In the genomic region with DNA sequence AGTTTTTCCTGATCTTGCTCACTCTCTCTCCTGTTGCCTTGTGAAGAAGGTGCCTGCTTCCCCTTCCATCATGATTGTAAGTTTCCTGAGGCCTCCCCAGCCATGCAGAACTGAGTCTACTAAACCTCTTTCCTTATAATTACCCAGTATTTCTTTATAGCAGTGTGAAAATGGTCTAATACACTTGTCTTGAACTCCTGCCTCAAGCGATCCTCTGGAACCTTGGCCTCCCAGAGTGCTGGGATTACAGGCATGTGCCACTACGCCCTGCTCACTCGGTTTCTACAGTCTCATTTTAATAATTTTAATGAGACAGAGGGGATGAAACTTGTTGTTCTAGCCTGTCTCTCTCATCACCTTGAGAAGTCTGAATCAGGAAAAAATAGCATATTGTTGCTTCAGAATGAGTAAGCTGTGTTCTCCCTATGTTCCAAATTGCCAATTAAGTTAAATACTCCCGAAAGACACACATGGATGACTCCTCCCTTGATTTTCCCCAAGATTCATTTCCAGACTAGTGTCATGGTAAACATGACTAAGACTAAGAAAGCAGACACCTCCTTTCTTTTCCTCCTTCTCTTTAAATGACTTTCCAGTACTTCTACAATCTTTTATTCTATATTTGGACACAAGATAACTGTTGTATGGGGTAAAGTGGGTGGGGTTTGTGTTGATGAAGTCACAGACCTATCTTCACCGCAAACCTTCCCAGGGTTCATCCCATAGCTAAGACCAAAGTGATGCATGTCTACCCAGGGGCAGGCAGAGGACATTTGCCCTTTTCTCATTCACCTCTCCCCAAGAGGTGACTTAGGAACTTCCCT, we compare ENCODE assay signal across 1 cellular context.
TF ChIP-seq lines count a peak whose summit lies in the region.

No MANE protein-coding gene starts in this region.

TF ChIP-seq in GM12878, 131 proteins besides CTCF, POLR2A, EP300 and RAD21 (continued from another document and continues in another):
- TF ChIP-seq, protein P1, sequence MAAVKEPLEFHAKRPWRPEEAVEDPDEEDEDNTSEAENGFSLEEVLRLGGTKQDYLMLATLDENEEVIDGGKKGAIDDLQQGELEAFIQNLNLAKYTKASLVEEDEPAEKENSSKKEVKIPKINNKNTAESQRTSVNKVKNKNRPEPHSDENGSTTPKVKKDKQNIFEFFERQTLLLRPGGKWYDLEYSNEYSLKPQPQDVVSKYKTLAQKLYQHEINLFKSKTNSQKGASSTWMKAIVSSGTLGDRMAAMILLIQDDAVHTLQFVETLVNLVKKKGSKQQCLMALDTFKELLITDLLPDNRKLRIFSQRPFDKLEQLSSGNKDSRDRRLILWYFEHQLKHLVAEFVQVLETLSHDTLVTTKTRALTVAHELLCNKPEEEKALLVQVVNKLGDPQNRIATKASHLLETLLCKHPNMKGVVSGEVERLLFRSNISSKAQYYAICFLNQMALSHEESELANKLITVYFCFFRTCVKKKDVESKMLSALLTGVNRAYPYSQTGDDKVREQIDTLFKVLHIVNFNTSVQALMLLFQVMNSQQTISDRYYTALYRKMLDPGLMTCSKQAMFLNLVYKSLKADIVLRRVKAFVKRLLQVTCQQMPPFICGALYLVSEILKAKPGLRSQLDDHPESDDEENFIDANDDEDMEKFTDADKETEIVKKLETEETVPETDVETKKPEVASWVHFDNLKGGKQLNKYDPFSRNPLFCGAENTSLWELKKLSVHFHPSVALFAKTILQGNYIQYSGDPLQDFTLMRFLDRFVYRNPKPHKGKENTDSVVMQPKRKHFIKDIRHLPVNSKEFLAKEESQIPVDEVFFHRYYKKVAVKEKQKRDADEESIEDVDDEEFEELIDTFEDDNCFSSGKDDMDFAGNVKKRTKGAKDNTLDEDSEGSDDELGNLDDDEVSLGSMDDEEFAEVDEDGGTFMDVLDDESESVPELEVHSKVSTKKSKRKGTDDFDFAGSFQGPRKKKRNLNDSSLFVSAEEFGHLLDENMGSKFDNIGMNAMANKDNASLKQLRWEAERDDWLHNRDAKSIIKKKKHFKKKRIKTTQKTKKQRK (IDR thresholded peaks at IDR 0.05; ENCODE audit: low read depth, low read length) = no peak
- TF ChIP-seq BRCA1 (IDR thresholded peaks at IDR 0.05; ENCODE audit: low read depth, low read length) (no peak), WRNIP1 (IDR thresholded peaks at IDR 0.05; ENCODE audit: borderline replicate concordance, low read depth, low read length) (no peak), ZNF384 (IDR thresholded peaks at IDR 0.05; ENCODE audit: borderline replicate concordance, low read depth, low read length) (no peak), NR2C2 (IDR thresholded peaks at IDR 0.05; ENCODE audit: borderline replicate concordance, control insufficient read depth, insufficient read length, low read depth) (no peak), FOXK2 (IDR thresholded peaks at IDR 0.05) (no peak), TAF1 (IDR thresholded peaks at IDR 0.05; ENCODE audit: borderline replicate concordance, low read depth, low read length) (0 out of 2 replicates have a peak, but pooled peaks have one; percentile 1), RELA (IDR thresholded peaks at IDR 0.05; ENCODE audit: borderline replicate concordance, partially characterized antibody) (peak; percentile 94), HDAC6 (IDR thresholded peaks at IDR 0.05; ENCODE audit: unreplicated experiment) (no peak), SIX5 (IDR thresholded peaks at IDR 0.05; ENCODE audit: low read depth, low read length, severe bottlenecking) (no peak), NBN (IDR thresholded peaks at IDR 0.05) (0 out of 2 replicates have a peak, but pooled peaks have one; percentile 14), CBFB (IDR thresholded peaks at IDR 0.05; ENCODE audit: low read depth) (peak; percentile 52), GABPA (IDR thresholded peaks at IDR 0.05; ENCODE audit: low read depth) (no peak; the same call in 1 of the 2 replicates), ZNF24 (IDR thresholded peaks at IDR 0.05) (0 out of 2 replicates have a peak, but pooled peaks have one; percentile 47), KLF5 (IDR thresholded peaks at IDR 0.05; ENCODE audit: partially characterized antibody) (peak; percentile 89), MEF2A (IDR thresholded peaks at IDR 0.05; ENCODE audit: insufficient read depth, low read depth, low read length) (peak; percentile 96), SIN3A (IDR thresholded peaks at IDR 0.05; ENCODE audit: low read depth, low read length) (no peak), RFX5 (IDR thresholded peaks at IDR 0.05; ENCODE audit: low read depth, low read length) (no peak), ZSCAN29 (IDR thresholded peaks at IDR 0.05) (no peak), NFXL1 (IDR thresholded peaks at IDR 0.05; ENCODE audit: borderline replicate concordance) (no peak), NR2C1 (IDR thresholded peaks at IDR 0.05) (no peak), DPF2 (IDR thresholded peaks at IDR 0.05) (peak; percentile 95), SMARCA5 (IDR thresholded peaks at IDR 0.05) (0 out of 2 replicates have a peak, but pooled peaks have one; percentile 35)
- TF ChIP-seq, protein P2, sequence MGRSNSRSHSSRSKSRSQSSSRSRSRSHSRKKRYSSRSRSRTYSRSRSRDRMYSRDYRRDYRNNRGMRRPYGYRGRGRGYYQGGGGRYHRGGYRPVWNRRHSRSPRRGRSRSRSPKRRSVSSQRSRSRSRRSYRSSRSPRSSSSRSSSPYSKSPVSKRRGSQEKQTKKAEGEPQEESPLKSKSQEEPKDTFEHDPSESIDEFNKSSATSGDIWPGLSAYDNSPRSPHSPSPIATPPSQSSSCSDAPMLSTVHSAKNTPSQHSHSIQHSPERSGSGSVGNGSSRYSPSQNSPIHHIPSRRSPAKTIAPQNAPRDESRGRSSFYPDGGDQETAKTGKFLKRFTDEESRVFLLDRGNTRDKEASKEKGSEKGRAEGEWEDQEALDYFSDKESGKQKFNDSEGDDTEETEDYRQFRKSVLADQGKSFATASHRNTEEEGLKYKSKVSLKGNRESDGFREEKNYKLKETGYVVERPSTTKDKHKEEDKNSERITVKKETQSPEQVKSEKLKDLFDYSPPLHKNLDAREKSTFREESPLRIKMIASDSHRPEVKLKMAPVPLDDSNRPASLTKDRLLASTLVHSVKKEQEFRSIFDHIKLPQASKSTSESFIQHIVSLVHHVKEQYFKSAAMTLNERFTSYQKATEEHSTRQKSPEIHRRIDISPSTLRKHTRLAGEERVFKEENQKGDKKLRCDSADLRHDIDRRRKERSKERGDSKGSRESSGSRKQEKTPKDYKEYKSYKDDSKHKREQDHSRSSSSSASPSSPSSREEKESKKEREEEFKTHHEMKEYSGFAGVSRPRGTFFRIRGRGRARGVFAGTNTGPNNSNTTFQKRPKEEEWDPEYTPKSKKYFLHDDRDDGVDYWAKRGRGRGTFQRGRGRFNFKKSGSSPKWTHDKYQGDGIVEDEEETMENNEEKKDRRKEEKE (IDR thresholded peaks at IDR 0.05) = no peak
- TF ChIP-seq, protein P3, sequence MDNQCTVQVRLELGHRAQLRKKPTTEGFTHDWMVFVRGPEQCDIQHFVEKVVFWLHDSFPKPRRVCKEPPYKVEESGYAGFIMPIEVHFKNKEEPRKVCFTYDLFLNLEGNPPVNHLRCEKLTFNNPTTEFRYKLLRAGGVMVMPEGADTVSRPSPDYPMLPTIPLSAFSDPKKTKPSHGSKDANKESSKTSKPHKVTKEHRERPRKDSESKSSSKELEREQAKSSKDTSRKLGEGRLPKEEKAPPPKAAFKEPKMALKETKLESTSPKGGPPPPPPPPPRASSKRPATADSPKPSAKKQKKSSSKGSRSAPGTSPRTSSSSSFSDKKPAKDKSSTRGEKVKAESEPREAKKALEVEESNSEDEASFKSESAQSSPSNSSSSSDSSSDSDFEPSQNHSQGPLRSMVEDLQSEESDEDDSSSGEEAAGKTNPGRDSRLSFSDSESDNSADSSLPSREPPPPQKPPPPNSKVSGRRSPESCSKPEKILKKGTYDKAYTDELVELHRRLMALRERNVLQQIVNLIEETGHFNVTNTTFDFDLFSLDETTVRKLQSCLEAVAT (IDR thresholded peaks at IDR 0.05) = 0 out of 2 replicates have a peak, but pooled peaks have one; percentile 12
- TF ChIP-seq, protein P4, sequence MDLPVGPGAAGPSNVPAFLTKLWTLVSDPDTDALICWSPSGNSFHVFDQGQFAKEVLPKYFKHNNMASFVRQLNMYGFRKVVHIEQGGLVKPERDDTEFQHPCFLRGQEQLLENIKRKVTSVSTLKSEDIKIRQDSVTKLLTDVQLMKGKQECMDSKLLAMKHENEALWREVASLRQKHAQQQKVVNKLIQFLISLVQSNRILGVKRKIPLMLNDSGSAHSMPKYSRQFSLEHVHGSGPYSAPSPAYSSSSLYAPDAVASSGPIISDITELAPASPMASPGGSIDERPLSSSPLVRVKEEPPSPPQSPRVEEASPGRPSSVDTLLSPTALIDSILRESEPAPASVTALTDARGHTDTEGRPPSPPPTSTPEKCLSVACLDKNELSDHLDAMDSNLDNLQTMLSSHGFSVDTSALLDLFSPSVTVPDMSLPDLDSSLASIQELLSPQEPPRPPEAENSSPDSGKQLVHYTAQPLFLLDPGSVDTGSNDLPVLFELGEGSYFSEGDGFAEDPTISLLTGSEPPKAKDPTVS (IDR thresholded peaks at IDR 0.05; ENCODE audit: low read depth, low read length) = no peak
- TF ChIP-seq, protein P5, sequence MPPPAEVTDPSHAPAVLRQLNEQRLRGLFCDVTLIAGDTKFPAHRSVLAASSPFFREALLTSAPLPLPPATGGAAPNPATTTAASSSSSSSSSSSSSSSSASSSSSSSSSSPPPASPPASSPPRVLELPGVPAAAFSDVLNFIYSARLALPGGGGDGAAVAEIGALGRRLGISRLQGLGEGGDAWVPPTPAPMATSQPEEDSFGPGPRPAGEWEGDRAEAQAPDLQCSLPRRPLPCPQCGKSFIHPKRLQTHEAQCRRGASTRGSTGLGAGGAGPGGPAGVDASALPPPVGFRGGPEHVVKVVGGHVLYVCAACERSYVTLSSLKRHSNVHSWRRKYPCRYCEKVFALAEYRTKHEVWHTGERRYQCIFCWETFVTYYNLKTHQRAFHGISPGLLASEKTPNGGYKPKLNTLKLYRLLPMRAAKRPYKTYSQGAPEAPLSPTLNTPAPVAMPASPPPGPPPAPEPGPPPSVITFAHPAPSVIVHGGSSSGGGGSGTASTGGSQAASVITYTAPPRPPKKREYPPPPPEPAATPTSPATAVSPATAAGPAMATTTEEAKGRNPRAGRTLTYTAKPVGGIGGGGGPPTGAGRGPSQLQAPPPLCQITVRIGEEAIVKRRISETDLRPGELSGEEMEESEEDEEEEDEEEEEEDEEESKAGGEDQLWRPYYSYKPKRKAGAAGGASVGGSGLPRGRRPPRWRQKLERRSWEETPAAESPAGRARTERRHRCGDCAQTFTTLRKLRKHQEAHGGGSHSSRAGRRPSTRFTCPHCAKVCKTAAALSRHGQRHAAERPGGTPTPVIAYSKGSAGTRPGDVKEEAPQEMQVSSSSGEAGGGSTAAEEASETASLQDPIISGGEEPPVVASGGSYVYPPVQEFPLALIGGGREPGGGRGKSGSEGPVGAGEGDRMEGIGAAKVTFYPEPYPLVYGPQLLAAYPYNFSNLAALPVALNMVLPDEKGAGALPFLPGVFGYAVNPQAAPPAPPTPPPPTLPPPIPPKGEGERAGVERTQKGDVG (CRISPR knock-in tag; IDR thresholded peaks at IDR 0.05) = no peak
- TF ChIP-seq, protein P6, sequence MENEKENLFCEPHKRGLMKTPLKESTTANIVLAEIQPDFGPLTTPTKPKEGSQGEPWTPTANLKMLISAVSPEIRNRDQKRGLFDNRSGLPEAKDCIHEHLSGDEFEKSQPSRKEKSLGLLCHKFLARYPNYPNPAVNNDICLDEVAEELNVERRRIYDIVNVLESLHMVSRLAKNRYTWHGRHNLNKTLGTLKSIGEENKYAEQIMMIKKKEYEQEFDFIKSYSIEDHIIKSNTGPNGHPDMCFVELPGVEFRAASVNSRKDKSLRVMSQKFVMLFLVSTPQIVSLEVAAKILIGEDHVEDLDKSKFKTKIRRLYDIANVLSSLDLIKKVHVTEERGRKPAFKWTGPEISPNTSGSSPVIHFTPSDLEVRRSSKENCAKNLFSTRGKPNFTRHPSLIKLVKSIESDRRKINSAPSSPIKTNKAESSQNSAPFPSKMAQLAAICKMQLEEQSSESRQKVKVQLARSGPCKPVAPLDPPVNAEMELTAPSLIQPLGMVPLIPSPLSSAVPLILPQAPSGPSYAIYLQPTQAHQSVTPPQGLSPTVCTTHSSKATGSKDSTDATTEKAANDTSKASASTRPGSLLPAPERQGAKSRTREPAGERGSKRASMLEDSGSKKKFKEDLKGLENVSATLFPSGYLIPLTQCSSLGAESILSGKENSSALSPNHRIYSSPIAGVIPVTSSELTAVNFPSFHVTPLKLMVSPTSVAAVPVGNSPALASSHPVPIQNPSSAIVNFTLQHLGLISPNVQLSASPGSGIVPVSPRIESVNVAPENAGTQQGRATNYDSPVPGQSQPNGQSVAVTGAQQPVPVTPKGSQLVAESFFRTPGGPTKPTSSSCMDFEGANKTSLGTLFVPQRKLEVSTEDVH (IDR thresholded peaks at IDR 0.05; ENCODE audit: low read depth, partially characterized antibody) = no peak
- TF ChIP-seq, protein P7, sequence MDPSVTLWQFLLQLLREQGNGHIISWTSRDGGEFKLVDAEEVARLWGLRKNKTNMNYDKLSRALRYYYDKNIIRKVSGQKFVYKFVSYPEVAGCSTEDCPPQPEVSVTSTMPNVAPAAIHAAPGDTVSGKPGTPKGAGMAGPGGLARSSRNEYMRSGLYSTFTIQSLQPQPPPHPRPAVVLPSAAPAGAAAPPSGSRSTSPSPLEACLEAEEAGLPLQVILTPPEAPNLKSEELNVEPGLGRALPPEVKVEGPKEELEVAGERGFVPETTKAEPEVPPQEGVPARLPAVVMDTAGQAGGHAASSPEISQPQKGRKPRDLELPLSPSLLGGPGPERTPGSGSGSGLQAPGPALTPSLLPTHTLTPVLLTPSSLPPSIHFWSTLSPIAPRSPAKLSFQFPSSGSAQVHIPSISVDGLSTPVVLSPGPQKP (IDR thresholded peaks at IDR 0.05; ENCODE audit: low read depth, low read length) = no peak
- TF ChIP-seq, protein P8, sequence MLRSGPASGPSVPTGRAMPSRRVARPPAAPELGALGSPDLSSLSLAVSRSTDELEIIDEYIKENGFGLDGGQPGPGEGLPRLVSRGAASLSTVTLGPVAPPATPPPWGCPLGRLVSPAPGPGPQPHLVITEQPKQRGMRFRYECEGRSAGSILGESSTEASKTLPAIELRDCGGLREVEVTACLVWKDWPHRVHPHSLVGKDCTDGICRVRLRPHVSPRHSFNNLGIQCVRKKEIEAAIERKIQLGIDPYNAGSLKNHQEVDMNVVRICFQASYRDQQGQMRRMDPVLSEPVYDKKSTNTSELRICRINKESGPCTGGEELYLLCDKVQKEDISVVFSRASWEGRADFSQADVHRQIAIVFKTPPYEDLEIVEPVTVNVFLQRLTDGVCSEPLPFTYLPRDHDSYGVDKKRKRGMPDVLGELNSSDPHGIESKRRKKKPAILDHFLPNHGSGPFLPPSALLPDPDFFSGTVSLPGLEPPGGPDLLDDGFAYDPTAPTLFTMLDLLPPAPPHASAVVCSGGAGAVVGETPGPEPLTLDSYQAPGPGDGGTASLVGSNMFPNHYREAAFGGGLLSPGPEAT (IDR thresholded peaks at IDR 0.05; ENCODE audit: low read depth) = peak; percentile 98
- TF ChIP-seq, protein P9, sequence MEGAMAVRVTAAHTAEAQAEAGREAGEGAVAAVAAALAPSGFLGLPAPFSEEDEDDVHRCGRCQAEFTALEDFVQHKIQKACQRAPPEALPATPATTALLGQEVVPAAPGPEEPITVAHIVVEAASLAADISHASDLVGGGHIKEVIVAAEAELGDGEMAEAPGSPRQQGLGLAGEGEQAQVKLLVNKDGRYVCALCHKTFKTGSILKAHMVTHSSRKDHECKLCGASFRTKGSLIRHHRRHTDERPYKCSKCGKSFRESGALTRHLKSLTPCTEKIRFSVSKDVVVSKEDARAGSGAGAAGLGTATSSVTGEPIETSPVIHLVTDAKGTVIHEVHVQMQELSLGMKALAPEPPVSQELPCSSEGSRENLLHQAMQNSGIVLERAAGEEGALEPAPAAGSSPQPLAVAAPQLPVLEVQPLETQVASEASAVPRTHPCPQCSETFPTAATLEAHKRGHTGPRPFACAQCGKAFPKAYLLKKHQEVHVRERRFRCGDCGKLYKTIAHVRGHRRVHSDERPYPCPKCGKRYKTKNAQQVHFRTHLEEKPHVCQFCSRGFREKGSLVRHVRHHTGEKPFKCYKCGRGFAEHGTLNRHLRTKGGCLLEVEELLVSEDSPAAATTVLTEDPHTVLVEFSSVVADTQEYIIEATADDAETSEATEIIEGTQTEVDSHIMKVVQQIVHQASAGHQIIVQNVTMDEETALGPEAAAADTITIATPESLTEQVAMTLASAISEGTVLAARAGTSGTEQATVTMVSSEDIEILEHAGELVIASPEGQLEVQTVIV (IDR thresholded peaks at IDR 0.05; ENCODE audit: borderline replicate concordance, partially characterized antibody) = no peak
